9 cellular contexts compared by ENCODE assay signal in the genomic region with DNA sequence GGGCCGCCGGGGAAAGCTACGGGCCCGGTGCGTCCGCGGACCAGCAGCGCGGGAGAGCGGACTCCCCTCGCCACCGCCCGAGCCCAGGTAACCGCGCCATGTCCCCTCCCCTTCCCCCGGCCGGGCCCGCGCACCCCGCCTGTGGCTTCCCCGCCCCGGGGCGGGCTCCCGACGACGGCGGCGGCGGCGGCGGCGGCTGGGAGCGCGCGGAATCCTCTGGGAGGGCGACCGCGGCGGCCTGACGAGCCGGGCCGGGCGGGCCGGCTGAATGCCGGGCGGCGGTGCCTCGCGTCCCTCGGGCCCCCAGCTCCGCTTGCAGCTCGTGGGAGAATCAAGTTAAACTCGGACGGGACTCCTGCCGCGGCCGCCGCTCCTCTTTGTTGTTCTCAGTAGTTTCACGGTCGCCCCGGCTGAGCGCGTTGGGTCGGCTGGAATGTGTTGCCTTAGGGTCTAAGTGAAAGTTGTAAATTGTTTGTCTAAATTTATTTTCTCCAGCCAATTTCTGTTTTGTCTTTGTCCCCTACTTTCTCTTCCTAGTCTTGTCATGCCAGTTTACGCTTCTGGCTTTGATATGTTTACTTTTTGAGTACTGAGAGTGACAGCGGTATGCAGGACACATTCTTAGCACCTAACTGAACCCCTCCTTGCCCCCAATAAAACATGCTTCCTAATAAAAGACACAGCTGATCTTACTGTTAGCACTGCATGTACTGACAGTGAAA. TPM values are rescaled to one million over a fixed set of nuclear protein-coding genes. Genes with fewer than 3 reads are reported as not detected.
A peak's percentile ranks its signal among the peaks of the same experiment; 100 is the strongest.
DNase-seq lines count a peak whose midpoint lies in the region; ATAC-seq, FAIRE-seq and TF ChIP-seq lines count a peak whose summit lies in the region.
"Had no signal": no experiment of that assay in that cellular context is flagged by ENCODE, and none has a peak within 500 bp of the region (broad histone marks: within the 10 kb centered on the region; RNA-seq: fewer than 3 reads in every experiment).

No MANE protein-coding gene starts in this region.

- TF ChIP-seq CTCF in OCI-LY3 (IDR thresholded peaks at IDR 0.05; ENCODE audit: low read depth, low read length) (no peak), foreskin keratinocyte (conservative IDR thresholded peaks at IDR 0.05) (no peak), neural progenitor cell (IDR thresholded peaks at IDR 0.05) (no peak)

- H3K36me3 ChIP-seq in OCI-LY3 (replicated peaks; ENCODE audit: low read depth, low read length) (peaks cover 40% of the 10 kb centered on the region), neural progenitor cell (peaks cover 6% of the 10 kb centered on the region), stomach smooth muscle (ENCODE audit: control insufficient read depth in 2 of 2, insufficient read depth in 2 of 2, low read length in 2 of 2) (peaks cover 7 to 10% of the 10 kb centered on the region in 2 donors)

- peak overlapping the region; percentile 99 for H3K4me3 Mint-ChIP-seq in neural progenitor cell

- H3K9ac ChIP-seq in OCI-LY3 (ENCODE audit: low read length) (peak overlapping the region; percentile 77), neural progenitor cell (peak overlapping the region; percentile 94), stomach smooth muscle (ENCODE audit: low read length in 2 of 2) (peak overlapping the region; percentile 87 to 91)

- ATAC-seq in HG03442 (IDR thresholded peaks at IDR 0.05; ENCODE audit: unreplicated experiment) (peak; percentile 48), foreskin keratinocyte (peak; percentile 78)

- peaks cover 3% of the 10 kb centered on the region for H3K27me3 Mint-ChIP-seq in neural progenitor cell (ENCODE audit: insufficient read depth, low read depth)

- peak in 12 of 14 donors; percentile 39 to 88 (median 68) for DNase-seq in C1 segment of cervical spinal cord (lab: John Stamatoyannopoulos, UW)
- DNase-seq in GM19239 (ENCODE audit: insufficient read length, low spot score): peak; percentile 47
- DNase-seq in activated effector memory CD4-positive, alpha-beta T cell treated with anti-CD3 and anti-CD28 coated beads, Interleukin-2, amount 50 U/mL, for 16 hours: peak; percentile 91
- no peak for DNase-seq in foreskin keratinocyte
- DNase-seq in neural progenitor cell (ENCODE audit: low spot score): peak; percentile 90

- no peaks in the 10 kb centered on the region for H3K9me3 Mint-ChIP-seq in neural progenitor cell

- H3K27me3 ChIP-seq in OCI-LY3 (ENCODE audit: low read depth, low read length) (no peaks in the 10 kb centered on the region), foreskin keratinocyte (no peaks in the 10 kb centered on the region), neural progenitor cell (no peaks in the 10 kb centered on the region), stomach smooth muscle (ENCODE audit: control insufficient read depth in 1 of 2, insufficient read depth in 2 of 2, low read length in 2 of 2) (no peaks in the 10 kb centered on the region)

- H3K4me2 ChIP-seq in OCI-LY3 (ENCODE audit: low read length): peak overlapping the region; percentile 77
- peak overlapping the region; percentile 97 for H3K4me2 ChIP-seq in neural progenitor cell

- H3K4me1 Mint-ChIP-seq in neural progenitor cell: peaks cover 39% of the 10 kb centered on the region

- H3K9me3 ChIP-seq in OCI-LY3 (ENCODE audit: insufficient read depth, low read length): no peaks in the 10 kb centered on the region
- H3K9me3 ChIP-seq in neural progenitor cell (ENCODE audit: low read depth): no peaks in the 10 kb centered on the region
- no peaks in the 10 kb centered on the region for H3K9me3 ChIP-seq in stomach smooth muscle (ENCODE audit: control insufficient read depth in 2 of 2, low read length in 2 of 2)

- H3K27ac ChIP-seq in OCI-LY3 (ENCODE audit: low read length) (peak overlapping the region; percentile 63), foreskin keratinocyte (peak overlapping the region; percentile 89), neural progenitor cell (peak overlapping the region; percentile 99), stomach smooth muscle (ENCODE audit: low read length) (peak overlapping the region; percentile 96)

- H4K20me1 ChIP-seq in OCI-LY3 (ENCODE audit: insufficient read depth, low read length) (peaks cover 50% of the 10 kb centered on the region), neural progenitor cell (ENCODE audit: low read depth) (peaks cover 51% of the 10 kb centered on the region)

- H3K4me1 ChIP-seq in OCI-LY3 (ENCODE audit: low read length) (peaks cover 31% of the 10 kb centered on the region), foreskin keratinocyte (peaks cover 20% of the 10 kb centered on the region), neural progenitor cell (peaks cover 41% of the 10 kb centered on the region), stomach smooth muscle (ENCODE audit: control insufficient read depth, insufficient read depth, low read length) (peaks cover 17% of the 10 kb centered on the region)

- H2AFZ ChIP-seq in OCI-LY3 (ENCODE audit: low read depth, low read length) (no peak overlapping the region), neural progenitor cell (replicated peaks) (peak overlapping the region; percentile 93)

- H3K79me2 ChIP-seq in OCI-LY3 (ENCODE audit: low read length) (peaks cover 72% of the 10 kb centered on the region), neural progenitor cell (ENCODE audit: low read depth) (peaks cover 61% of the 10 kb centered on the region)

- FAIRE-seq in GM19239 (lab: Jason Lieb, UNC): no peak
- FAIRE-seq: colon had no signal

- peak overlapping the region; percentile 97 for H3K27ac Mint-ChIP-seq in neural progenitor cell

- H3K36me3 Mint-ChIP-seq in neural progenitor cell: peaks cover 21% of the 10 kb centered on the region

- peaks cover 9% of the 10 kb centered on the region for H3F3A ChIP-seq in neural progenitor cell (ENCODE audit: low read depth)

- H3K4me3 ChIP-seq in OCI-LY3 (ENCODE audit: low read length) (peak overlapping the region; percentile 78), neural progenitor cell (peak overlapping the region; percentile 72), stomach smooth muscle (ENCODE audit: low read length in 2 of 2) (peak overlapping the region; percentile 88 to 90)

RNA-seq across cellular contexts. Expression of a gene that starts 0.7 kb away (rescaled TPM):
- 60.1 and 68.2 TPM in 2 replicates for total RNA-seq in foreskin keratinocyte
- polyA plus RNA-seq in foreskin keratinocyte: 8.1 and 11.5 TPM in 2 replicates
- total RNA-seq in neural progenitor cell (ENCODE audit: low replicate concordance): 168 and 310 TPM in 2 replicates

Comparison
In these comparisons a context has a peak if more than half of its experiments do, and no peak if none do; other contexts are left out.
1. DNase-seq: peak in C1 segment of cervical spinal cord (12 of 14), GM19239 (single experiment), activated effector memory CD4-positive, alpha-beta T cell treated with anti-CD3 and anti-CD28 coated beads, Interleukin-2, amount 50 U/mL, for 16 hours (single experiment) and neural progenitor cell (single experiment); none in foreskin keratinocyte (0 of 2).
2. Peak in every context shown above with its lines, with median percentiles within 50 percentile points of each other: H3K27ac ChIP-seq, H3K4me3 ChIP-seq and H3K9ac ChIP-seq.